ENCODE assay signal across 13 cellular contexts in the genomic region with DNA sequence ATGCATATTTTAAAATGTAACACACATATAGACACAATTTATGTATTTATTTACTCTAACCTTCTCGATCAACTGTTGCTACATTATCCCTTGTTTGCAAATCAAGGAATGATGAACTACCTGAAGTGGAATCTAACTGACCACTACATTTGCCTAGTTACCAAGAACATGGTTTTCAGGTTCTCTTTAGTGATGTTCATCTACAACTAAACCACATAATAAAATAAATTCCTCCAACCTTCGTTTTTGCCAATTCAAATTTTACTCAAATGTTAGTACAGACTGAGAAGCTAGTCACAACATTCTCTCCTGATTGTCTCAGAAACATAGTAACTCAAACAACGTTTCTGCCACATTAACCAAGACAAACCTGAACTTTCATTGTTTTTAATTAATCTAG.
A peak's percentile ranks its signal among the peaks of the same experiment; 100 is the strongest.
DNase-seq lines count a peak whose midpoint lies in the region; ATAC-seq and TF ChIP-seq lines count a peak whose summit lies in the region.
"Had no signal": no experiment of that assay in that cellular context is flagged by ENCODE, and none has a peak within 500 bp of the region (broad histone marks: within the 10 kb centered on the region; RNA-seq: fewer than 3 reads in every experiment).

No MANE protein-coding gene starts in this region.

- H3K36me3 ChIP-seq in heart left ventricle (no peaks in the 10 kb centered on the region), upper lobe of right lung (no peaks in the 10 kb centered on the region)

- TF ChIP-seq CTCF in heart left ventricle (IDR thresholded peaks at IDR 0.05) (no peak), dorsolateral prefrontal cortex (IDR thresholded peaks at IDR 0.05 in 54 of 56, conservative IDR thresholded peaks at IDR 0.05 in 2 of 56; ENCODE audit: low read depth in 1 of 56, partially characterized antibody in 56 of 56) (no peak), nephron progenitor cell (IDR thresholded peaks at IDR 0.05) (no peak), upper lobe of right lung (IDR thresholded peaks at IDR 0.05) (no peak)

- intact Hi-C loops in heart left ventricle (cut with DNase I) (loop anchor here in 7 of 10 donors (5.0 to 10.0 kb wide), 4 partner anchors 57 to 521 kb away; a partner anchor contains a TSS), cardiac septum (cut with DNase I) (loop anchor here (5.0 to 10.0 kb wide), 5 partner anchors 54 to 507 kb away; no protein-coding TSS in a partner anchor), dorsolateral prefrontal cortex (cut with DNase I) (loop anchor here (5.0 to 10.0 kb wide), 4 partner anchors 54 to 521 kb away; a partner anchor contains a TSS), upper lobe of right lung (cut with DNase I) (no loop called here)

- H3K9me3 ChIP-seq in heart left ventricle (no peaks in the 10 kb centered on the region), upper lobe of right lung (no peaks in the 10 kb centered on the region)

- H3K36me3 Mint-ChIP-seq in nephron progenitor cell (ENCODE audit: low read depth): no peaks in the 10 kb centered on the region
- H3K36me3 Mint-ChIP-seq: T-cell had no signal

- 32 to 44% (median 35%) methylated on average over 3 of the region's 3 CpGs for WGBS in heart left ventricle, 4 donors

- H3K27me3 Mint-ChIP-seq in nephron progenitor cell (ENCODE audit: low read depth, poor library complexity): no peaks in the 10 kb centered on the region
- H3K27me3 Mint-ChIP-seq: T-cell had no signal

- TF ChIP-seq POLR2A in heart left ventricle (IDR thresholded peaks at IDR 0.05): no peak

- no peaks in the 10 kb centered on the region for H3K9me3 Mint-ChIP-seq in nephron progenitor cell
- H3K9me3 Mint-ChIP-seq: T-cell had no signal

- H3K4me1 Mint-ChIP-seq in nephron progenitor cell: peaks cover 13% of the 10 kb centered on the region

- DNase-seq in heart left ventricle (no peak), cardiac septum (ENCODE audit: low spot score) (no peak), dorsolateral prefrontal cortex (no peak), nephron progenitor cell (no peak), upper lobe of right lung (no peak), A172 (ENCODE audit: low spot score) (no peak), NK-92 (lab: John Stamatoyannopoulos, UW; ENCODE audit: unreplicated experiment) (no peak), NCI-H2081 treated with DMSO at 0.1 percent for 48 hours (lab: John Stamatoyannopoulos, UW) (no peak)
- DNase-seq: activated CD8-positive, alpha-beta T cell treated with anti-CD3 and anti-CD28 coated beads, Interleukin-2, amount 10 ng/mL, durations not matched to agents 7 days and 5 days; activated naive CD4-positive, alpha-beta T cell treated with anti-CD3 and anti-CD28 coated beads, Interleukin-2, amount 50 U/mL, for 16 hours; cortex of kidney; NCI-H146; T-cell had no signal

- H3K27me3 ChIP-seq in heart left ventricle (no peaks in the 10 kb centered on the region), dorsolateral prefrontal cortex (no peaks in the 10 kb centered on the region), upper lobe of right lung (no peaks in the 10 kb centered on the region)

- H3K4me1 ChIP-seq in heart left ventricle: peaks cover 0 to 80% (median 61%) of the 10 kb centered on the region in 12 donors
- peaks cover 50% of the 10 kb centered on the region for H3K4me1 ChIP-seq in upper lobe of right lung

- H3K4me3 ChIP-seq in heart left ventricle: peak overlapping the region in 11 of 12 donors; percentile 51 to 87 (median 76)
- H3K4me3 ChIP-seq in dorsolateral prefrontal cortex: peak overlapping the region in 47 of 59 donors; percentile 12 to 85 (median 76)
- peak overlapping the region; percentile 66 for H3K4me3 ChIP-seq in upper lobe of right lung

- peak overlapping the region; percentile 51 for H3K4me3 Mint-ChIP-seq in nephron progenitor cell

- peak overlapping the region; percentile 20 to 99 (median 97) for H3K27ac ChIP-seq in heart left ventricle
- peak overlapping the region in 51 of 59 donors; percentile 2 to 96 (median 86) for H3K27ac ChIP-seq in dorsolateral prefrontal cortex
- peak overlapping the region; percentile 88 for H3K27ac ChIP-seq in upper lobe of right lung

- ATAC-seq in heart left ventricle (no peak), upper lobe of right lung (no peak)
- ATAC-seq: activated CD8-positive, alpha-beta T cell treated with anti-CD3 and anti-CD28 coated beads, Interleukin-2, amount 10 ng/mL, durations not matched to agents 7 days and 5 days; T-cell had no signal

- H3K27ac Mint-ChIP-seq in nephron progenitor cell: no peak overlapping the region
- H3K27ac Mint-ChIP-seq: T-cell had no signal
